Comparison of ENCODE assay signal across 9 cellular contexts in the genomic region with DNA sequence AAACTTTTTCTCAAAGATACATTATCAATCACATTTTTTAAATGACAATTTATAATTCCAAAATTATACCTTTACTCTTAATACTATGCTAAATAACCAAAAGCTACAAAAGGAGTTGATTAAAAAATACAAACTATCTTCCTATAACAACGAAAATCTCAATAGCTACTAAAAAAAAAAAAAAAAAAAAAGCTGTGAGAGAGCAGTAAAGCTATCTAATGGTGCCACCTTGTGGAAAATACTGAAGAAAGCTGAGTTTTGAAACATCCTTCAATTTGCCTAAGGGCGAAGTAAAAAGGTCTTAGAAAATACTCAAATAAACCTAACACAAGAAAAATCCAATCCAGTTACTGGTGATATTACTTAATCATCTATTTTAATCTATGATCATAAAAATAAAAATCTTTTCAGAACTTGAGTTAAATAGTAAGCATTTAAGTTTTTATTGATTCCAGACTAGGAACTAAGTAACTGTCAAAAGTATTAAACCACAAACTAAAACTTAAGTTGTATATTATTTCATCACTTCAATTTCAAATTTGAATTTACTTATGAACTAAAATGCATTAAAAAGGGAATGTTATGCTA. TPM values are rescaled to one million over a fixed set of nuclear protein-coding genes. Genes with fewer than 3 reads are reported as not detected.
DNase-seq lines count a peak whose midpoint lies in the region; ATAC-seq and TF ChIP-seq lines count a peak whose summit lies in the region.
"Not testable (repeated sequence)": the region's sequence is repeated elsewhere in the genome, so short reads cannot be mapped to it uniquely, and the experiment has no call there.
"Had no signal": no experiment of that assay in that cellular context is flagged by ENCODE, and none has a peak within 500 bp of the region (broad histone marks: within the 10 kb centered on the region; RNA-seq: fewer than 3 reads in every experiment).

No MANE protein-coding gene starts in this region.

- WGBS in body of pancreas, 2 donors: 40 to 41% methylated on average over 2 of the region's 2 CpGs
- WGBS in mesenchymal stem cell: no CpG with 5 or more reads among the region's 2 CpGs
- WGBS in smooth muscle cell (ENCODE audit: low lambda C conversion rate): 48% methylated on average over 2 of the region's 2 CpGs

- not testable (repeated sequence) for H3F3A ChIP-seq in GM23338 (replicated peaks; ENCODE audit: low read depth); smooth muscle cell (ENCODE audit: low read depth)

- not testable (repeated sequence) for H3K79me1 ChIP-seq in mesenchymal stem cell (replicated peaks; ENCODE audit: low read length, poor library complexity, severe bottlenecking)

- not testable (repeated sequence) for H2AFZ ChIP-seq in GM23338; mesenchymal stem cell (ENCODE audit: low read depth, low read length); smooth muscle cell (ENCODE audit: low read depth)

- not testable (repeated sequence) for H2BK120ac ChIP-seq in mesenchymal stem cell (ENCODE audit: low read depth, low read length)

- not testable (repeated sequence) for H3K36me3 Mint-ChIP-seq in GM23338 (ENCODE audit: low read depth)

- H3K4me1 ChIP-seq in GM23338 (ENCODE audit: insufficient read depth); Panc1 (ENCODE audit: control insufficient read depth, insufficient read depth, low read length); body of pancreas; mesenchymal stem cell (ENCODE audit: control insufficient read depth, insufficient read depth, low read depth, low read length); smooth muscle cell (ENCODE audit: low read depth): not testable (repeated sequence)

- not testable (repeated sequence) for H3K4me3 Mint-ChIP-seq in GM23338

- not testable (repeated sequence) for H4K91ac ChIP-seq in mesenchymal stem cell (ENCODE audit: low read length)

- not testable (repeated sequence) for H3K18ac ChIP-seq in mesenchymal stem cell (ENCODE audit: low read depth in 1 of 2, low read length in 2 of 2)

- intact Hi-C loops in Panc1 (cut with micrococcal nuclease; ENCODE audit: unreplicated experiment); body of pancreas (cut with DNase I): not testable (repeated sequence)

- not testable (repeated sequence) for H3K4ac ChIP-seq in mesenchymal stem cell (ENCODE audit: low read depth in 1 of 2, low read length in 2 of 2)

- H4K8ac ChIP-seq in mesenchymal stem cell (ENCODE audit: low read length): not testable (repeated sequence)

- H3K27me3 Mint-ChIP-seq in GM23338 (ENCODE audit: insufficient read depth, low read depth, poor library complexity): not testable (repeated sequence)

- not testable (repeated sequence) for H3K4me3 ChIP-seq in GM23338; Panc1 (ENCODE audit: low read depth in 2 of 2, low read length in 2 of 2); body of pancreas; fibroblast of the aortic adventitia (ENCODE audit: low read depth, low read length); mesenchymal stem cell (ENCODE audit: insufficient read depth in 1 of 2, low read depth in 1 of 2, low read length in 2 of 2); smooth muscle cell

- not testable (repeated sequence) for H2AK5ac ChIP-seq in mesenchymal stem cell (ENCODE audit: low read length, severe bottlenecking)

- H3K9me3 ChIP-seq in Panc1 (ENCODE audit: control insufficient read depth, insufficient read depth, low read depth, low read length); body of pancreas; mesenchymal stem cell (ENCODE audit: control insufficient read depth, low read length); smooth muscle cell (replicated peaks; ENCODE audit: low read depth): not testable (repeated sequence)

- not testable (repeated sequence) for H3K9me2 ChIP-seq in GM23338 (ENCODE audit: insufficient read depth)

- H2BK15ac ChIP-seq in mesenchymal stem cell (ENCODE audit: low read depth, poor library complexity, severe bottlenecking): not testable (repeated sequence)

- H3K9me3 Mint-ChIP-seq in GM23338: not testable (repeated sequence)

- CTCF ChIA-PET in Panc1 (lab: Charles Lee): interaction anchor here (0.7 kb wide), 1 partner anchor 368 kb away, joined by 5 read pairs; no protein-coding TSS in a partner anchor

- H2BK12ac ChIP-seq in mesenchymal stem cell (ENCODE audit: low read length in 2 of 2): not testable (repeated sequence)

- not testable (repeated sequence) for H3K23ac ChIP-seq in mesenchymal stem cell (ENCODE audit: low read length in 2 of 2)

- TF ChIP-seq CTCF in GM23338 (conservative IDR thresholded peaks at IDR 0.05; ENCODE audit: low read depth in 2 of 2) (peak in 1 of 2 experiments; percentile 55; a peak in 3 of 4 replicates), Panc1 (IDR thresholded peaks at IDR 0.05) (peak; percentile 24; the same call in 1 of the 2 replicates), body of pancreas (IDR thresholded peaks at IDR 0.05) (peak in 4 of 7 experiments; percentile 17 to 49 (median 22)), fibroblast of the aortic adventitia (IDR thresholded peaks at IDR 0.05; ENCODE audit: insufficient read depth, low read length) (peak; percentile 20), smooth muscle cell (IDR thresholded peaks at IDR 0.05; ENCODE audit: borderline replicate concordance, insufficient read depth, poor library complexity, severe bottlenecking) (peak; percentile 38)

- H3K4me2 ChIP-seq in GM23338; mesenchymal stem cell (ENCODE audit: low read length, poor library complexity, severe bottlenecking); smooth muscle cell: not testable (repeated sequence)

- H2BK5ac ChIP-seq in mesenchymal stem cell (ENCODE audit: low read depth, low read length, poor library complexity, severe bottlenecking): not testable (repeated sequence)

- not testable (repeated sequence) for H3K79me2 ChIP-seq in GM23338 (replicated peaks; ENCODE audit: insufficient read depth); smooth muscle cell (ENCODE audit: low read depth)

- H3K9ac ChIP-seq in mesenchymal stem cell (ENCODE audit: low read length); smooth muscle cell (ENCODE audit: low read depth): not testable (repeated sequence)

- not testable (repeated sequence) for H3K4me1 Mint-ChIP-seq in GM23338

- not testable (repeated sequence) for H3K27me3 ChIP-seq in GM23338 (ENCODE audit: insufficient read depth); Panc1 (ENCODE audit: control insufficient read depth, insufficient read depth, low read length); body of pancreas; mesenchymal stem cell (ENCODE audit: control insufficient read depth in 1 of 2, insufficient read depth in 1 of 2, low read length in 2 of 2); smooth muscle cell (ENCODE audit: low read depth)

- H3K36me3 ChIP-seq in GM23338 (ENCODE audit: insufficient read depth); Panc1 (ENCODE audit: control insufficient read depth, insufficient read depth, low read length); body of pancreas (replicated peaks in 1 of 2; ENCODE audit: insufficient read depth in 1 of 2, low read depth in 2 of 2); mesenchymal stem cell (ENCODE audit: control insufficient read depth in 1 of 2, insufficient read depth in 2 of 2, low read depth in 1 of 2, low read length in 2 of 2); smooth muscle cell (ENCODE audit: low read depth): not testable (repeated sequence)

- not testable (repeated sequence) for ATAC-seq in GM23338, Panc1
- ATAC-seq in body of pancreas: peak; percentile 42

- POLR2A ChIA-PET in Panc1 (lab: Charles Lee): not testable (repeated sequence)

- H4K20me1 ChIP-seq in GM23338 (replicated peaks; ENCODE audit: insufficient read depth); smooth muscle cell (ENCODE audit: low read depth): not testable (repeated sequence)

- H3K27ac Mint-ChIP-seq in GM23338: not testable (repeated sequence)

- H3K14ac ChIP-seq in mesenchymal stem cell (ENCODE audit: low read length in 2 of 2): not testable (repeated sequence)

- H3K27ac ChIP-seq in GM23338 (ENCODE audit: low read depth); Panc1 (ENCODE audit: low read length); body of pancreas; mesenchymal stem cell (ENCODE audit: low read length, poor library complexity, severe bottlenecking); smooth muscle cell (ENCODE audit: low read depth): not testable (repeated sequence)

- peak; percentile 9 for DNase-seq in CD1c-positive myeloid dendritic cell (ENCODE audit: extremely low spot score)
- DNase-seq in GM23338 (ENCODE audit: low spot score): peak; percentile 13
- peak; percentile 12 for DNase-seq in NCI-H1092 treated with DMSO at 0.1 percent for 48 hours (lab: John Stamatoyannopoulos, UW)
- not testable (repeated sequence) for DNase-seq in Panc1 (ENCODE audit: low read depth, low spot score); body of pancreas; smooth muscle cell (lab: John Stamatoyannopoulos, UW; ENCODE audit: unreplicated experiment)
- DNase-seq in fibroblast of the aortic adventitia (ENCODE audit: low read depth): peak; percentile 47
- DNase-seq in mesenchymal stem cell: peak; percentile 26

- not testable (repeated sequence) for BruUV-seq in Panc1 (replicated peaks; lab: Mats Ljungman, UMichigan)

- in situ Hi-C loops in Panc1 (cut with HindIII; ENCODE audit: low pct_unique_long_range_greater_than_20kb, low sequenced_read_pairs): not testable (repeated sequence)

- not testable (repeated sequence) for TF ChIP-seq POLR2A in body of pancreas (IDR thresholded peaks at IDR 0.05)

RNA-seq across cellular contexts. Expression of a gene that starts 9.6 kb away (rescaled TPM):
- total RNA-seq in GM23338 (2014; rRNA removed; shearing (Covaris generic)): 0.19 and 0.35 TPM in 2 replicates
- 0.74 and 0.87 TPM in 2 replicates for polyA plus RNA-seq in GM23338 (2016; fragmentation: Nextera tagmentation; extraction: Ambion mirVana)
- total RNA-seq in Panc1 (2021; ENCODE audit: unreplicated experiment): 1.2 TPM
- polyA plus RNA-seq in Panc1 (2012; ENCODE audit: insufficient read length): 1.1 TPM
- total RNA-seq in body of pancreas: 1 to 10 TPM; 3.3 to 7.5 TPM
- total RNA-seq in fibroblast of the aortic adventitia (ENCODE audit: low replicate concordance): 1.4 and 2.0 TPM in 2 replicates
- polyA plus RNA-seq in mesenchymal stem cell (2013, experiment 1 of 2): 7.6 TPM
- polyA plus RNA-seq in mesenchymal stem cell (2013, experiment 2 of 2): 7.6 TPM
- 2.6 and 7.3 TPM in 2 replicates for total RNA-seq in smooth muscle cell
- 0.77 and 2.3 TPM in 2 replicates for polyA plus RNA-seq in smooth muscle cell

RNA-seq across cellular contexts. Expression of a gene that starts 50.5 kb away (rescaled TPM):
- not detected in 2 replicates for total RNA-seq in GM23338 (2014; rRNA removed; shearing (Covaris generic))
- polyA plus RNA-seq in GM23338 (2016; fragmentation: Nextera tagmentation; extraction: Ambion mirVana) (0.70 and 1.0 TPM in 2 replicates), smooth muscle cell (0.18 and 0.20 TPM in 2 replicates)
- total RNA-seq in Panc1 (2021; ENCODE audit: unreplicated experiment) (not detected), body of pancreas (1 to 10 TPM in 1 of 2 donors, not detected in 1; 6.6 TPM), fibroblast of the aortic adventitia (ENCODE audit: low replicate concordance) (not detected in 2 replicates), smooth muscle cell (not detected in 2 replicates)
- 0.23 TPM for polyA plus RNA-seq in Panc1 (2012; ENCODE audit: insufficient read length)
- polyA plus RNA-seq in mesenchymal stem cell (2013, experiment 1 of 2): 0.12 TPM
- polyA plus RNA-seq in mesenchymal stem cell (2013, experiment 2 of 2): 0.07 TPM
- polyA plus RNA-seq: CD8-positive, alpha-beta memory T cell had no signal
